ENCODE assay signal across 31 cellular contexts in the genomic region with DNA sequence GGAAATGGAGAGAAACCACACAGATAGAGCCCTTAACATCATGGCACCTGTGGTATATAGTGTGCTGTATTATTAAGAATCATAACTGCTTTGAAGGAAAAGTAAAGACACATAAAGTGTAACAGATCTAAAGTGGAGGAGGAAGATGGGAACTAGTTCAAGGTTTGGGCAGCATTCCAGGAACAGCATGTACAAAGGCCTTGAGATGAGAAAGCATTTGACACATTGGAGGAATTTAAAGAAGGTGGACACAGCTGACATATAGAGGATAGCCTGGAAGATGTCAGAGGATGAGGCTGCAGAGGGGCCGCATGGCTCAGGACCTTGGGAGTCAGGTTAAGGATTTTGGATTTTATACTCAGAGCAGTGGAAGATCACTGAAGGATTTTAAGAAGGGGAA. TPM values are rescaled to one million over a fixed set of nuclear protein-coding genes. Genes with fewer than 3 reads are reported as not detected.
A peak's percentile ranks its signal among the peaks of the same experiment; 100 is the strongest.
DNase-seq lines count a peak whose midpoint lies in the region; ATAC-seq and TF ChIP-seq lines count a peak whose summit lies in the region.
"Had no signal": no experiment of that assay in that cellular context is flagged by ENCODE, and none has a peak within 500 bp of the region (broad histone marks: within the 10 kb centered on the region; RNA-seq: fewer than 3 reads in every experiment).

No MANE protein-coding gene starts in this region.

- H3K4me2 ChIP-seq in skeletal muscle satellite cell (ENCODE audit: low read length): peak overlapping the region; percentile 24

- ATAC-seq in HG03196 (IDR thresholded peaks at IDR 0.05; ENCODE audit: unreplicated experiment) (no peak), GM18868 (IDR thresholded peaks at IDR 0.05; ENCODE audit: unreplicated experiment) (no peak)
- ATAC-seq: lower lobe of right lung; right lobe of liver; stimulated activated naive CD8-positive, alpha-beta T cell treated with anti-CD3 and anti-CD28 coated beads, Interleukin-15, Interleukin-2, amounts not matched to agents 100 U/mL and 50 U/mL, for 24 hours; T-cell had no signal

- H3K4me1 ChIP-seq in skeletal muscle satellite cell (ENCODE audit: control insufficient read depth, insufficient read depth, low read length): peaks cover 37% of the 10 kb centered on the region
- H3K4me1 ChIP-seq: right lobe of liver had no signal

- TF ChIP-seq CTCF in choroid plexus epithelial cell (conservative IDR thresholded peaks at IDR 0.05; ENCODE audit: low read depth, low read length): no peak

- no peaks in the 10 kb centered on the region for H3K9me3 ChIP-seq in skeletal muscle satellite cell (replicated peaks; ENCODE audit: low read length)
- H3K9me3 ChIP-seq: lower lobe of right lung, right lobe of liver had no signal

- H3K36me3 ChIP-seq in skeletal muscle satellite cell (ENCODE audit: insufficient read depth, low read length): no peaks in the 10 kb centered on the region
- H3K36me3 ChIP-seq: cardiac muscle cell, lower lobe of right lung, right lobe of liver had no signal

- H3K4me3 ChIP-seq in choroid plexus epithelial cell (ENCODE audit: low read depth, low read length) (no peak overlapping the region), skeletal muscle satellite cell (ENCODE audit: low read length) (no peak overlapping the region)
- H3K4me3 ChIP-seq: cardiac muscle cell, lower lobe of right lung, right lobe of liver had no signal

- peak; percentile 71 for DNase-seq in LHCN-M2 (ENCODE audit: low read depth)
- peak; percentile 93 for DNase-seq in choroid plexus epithelial cell (ENCODE audit: low read depth)
- DNase-seq in iris pigment epithelial cell (ENCODE audit: low read depth): peak; percentile 81
- DNase-seq in NCI-H1048 (lab: John Stamatoyannopoulos, UW): no peak
- no peak for DNase-seq in GM19240 (ENCODE audit: insufficient read length, low spot score)
- DNase-seq: activated CD4-positive, alpha-beta memory T cell treated with anti-CD3 and anti-CD28 coated beads for 36 hours; activated CD8-positive, alpha-beta memory T cell treated with anti-CD3 and anti-CD28 coated beads, Interleukin-2, amount 50 U/mL, for 4 hours; activated naive CD4-positive, alpha-beta T cell treated with anti-CD3 and anti-CD28 coated beads for 36 hours; amniotic stem cell; cortex of kidney; glutamatergic neuron; H7; kidney glomerular epithelial cell; lower lobe of right lung; MM.1S; NCI-H1417 treated with DMSO at 0.1 percent for 48 hours; NCI-H446; right lobe of liver; stimulated activated naive CD8-positive, alpha-beta T cell treated with anti-CD3 and anti-CD28 coated beads, Interleukin-15, Interleukin-2, amounts not matched to agents 100 U/mL and 50 U/mL, for 24 hours; T-cell had no signal

- H3K9ac ChIP-seq in skeletal muscle satellite cell (ENCODE audit: low read depth, low read length): no peak overlapping the region

- no peaks in the 10 kb centered on the region for H3K27me3 ChIP-seq in skeletal muscle satellite cell (ENCODE audit: control insufficient read depth, insufficient read depth, low read length)
- H3K27me3 ChIP-seq: cardiac muscle cell, right lobe of liver had no signal

RNA-seq across cellular contexts. Expression of gene LRTM1, which starts 39.0 kb away (rescaled TPM):
- total RNA-seq in LHCN-M2 (2014; rRNA removed): not detected in 2 replicates
- not detected for polyA plus RNA-seq in LHCN-M2 (2012)
- total RNA-seq in skeletal muscle satellite cell (2012; rRNA removed): not detected in 2 replicates
- total RNA-seq: A673; activated CD4-positive, alpha-beta memory T cell treated with anti-CD3 and anti-CD28 coated beads for 36 hours; activated naive CD4-positive, alpha-beta T cell treated with anti-CD3 and anti-CD28 coated beads for 36 hours; activated T-helper 1 cell treated with anti-CD3 and anti-CD28 coated beads, Interleukin-12 subunit alpha, Interleukin-12 subunit beta, Interleukin-2, Interleukin-4 antibody, amounts not matched to agents 30 ng/mL and 10 ng/mL and 1 ng/mL, durations not matched to agents 14 hours and 24 hours and 36 hours; cardiac muscle cell; H7; lower lobe of right lung; mucosa of gallbladder; neural crest cell; right lobe of liver; SK-MEL-5; T-cell had no signal
- polyA plus RNA-seq: BJ, esophagus had no signal

Comparison
In these comparisons a context has a peak if more than half of its experiments do, and no peak if none do; other contexts are left out.
1. DNase-seq: peak in LHCN-M2 (single experiment), choroid plexus epithelial cell (single experiment) and iris pigment epithelial cell (single experiment); none in NCI-H1048 (single experiment) and GM19240 (single experiment).